Comparison of ENCODE assay signal across 36 cellular contexts in the genomic region with DNA sequence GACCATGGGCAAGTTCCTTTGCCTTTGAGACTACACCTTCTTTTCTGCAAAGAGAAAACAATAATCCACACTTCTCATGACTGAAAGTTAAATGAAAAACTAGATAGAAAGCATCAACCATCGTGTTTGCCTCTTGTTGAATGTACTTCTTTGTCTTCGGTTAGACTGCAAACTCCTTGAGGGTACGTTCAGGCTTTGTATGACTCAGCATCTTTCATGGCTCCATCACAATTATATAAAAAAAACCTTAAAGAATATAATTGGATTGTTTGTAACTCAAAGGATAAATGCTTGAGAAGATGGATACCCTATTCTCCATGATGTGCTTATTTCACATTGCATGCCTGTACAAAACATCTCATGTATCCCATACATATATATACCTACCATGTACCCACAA.
"Had no signal": no experiment of that assay in that cellular context is flagged by ENCODE, and none has a peak within 500 bp of the region (broad histone marks: within the 10 kb centered on the region; RNA-seq: fewer than 3 reads in every experiment).

No MANE protein-coding gene starts in this region.

- H3K36me3 ChIP-seq: MG63 had no signal

- H3K27me3 ChIP-seq: MG63 had no signal

- DNase-seq: Karpas-422, Kasumi-1, MG63, MM.1S, MV-4-11, NCI-H1048, NCI-H1092, NCI-H1092 treated with DMSO at 0.1 percent for 48 hours, NCI-H1105, NCI-H1105 treated with DMSO at 0.1 percent for 48 hours, NCI-H1417, NCI-H1417 treated with DMSO at 0.1 percent for 48 hours, NCI-H1436, NCI-H1436 treated with DMSO at 0.1 percent for 48 hours, NCI-H146, NCI-H1694, NCI-H1694 treated with DMSO at 0.1 percent for 48 hours, NCI-H187, NCI-H187 treated with DMSO at 0.1 percent for 48 hours, NCI-H1930, NCI-H2029, NCI-H2029 treated with DMSO at 0.1 percent for 48 hours, NCI-H2081, NCI-H2081 treated with DMSO at 0.1 percent for 48 hours, NCI-H2107, NCI-H2171, NCI-H2171 treated with DMSO at 0.1 percent for 48 hours, NCI-H2227 treated with DMSO at 0.1 percent for 48 hours, NCI-H226, NCI-H345, NCI-H446, NCI-H446 treated with DMSO at 0.1 percent for 48 hours, NCI-H510A, NCI-H510A treated with DMSO at 0.1 percent for 48 hours, NCI-H524, NCI-H524 treated with DMSO at 0.1 percent for 48 hours had no signal

- H3K4me3 ChIP-seq: MG63 had no signal

- H3K9me3 ChIP-seq: MG63 had no signal
